In the genomic region with DNA sequence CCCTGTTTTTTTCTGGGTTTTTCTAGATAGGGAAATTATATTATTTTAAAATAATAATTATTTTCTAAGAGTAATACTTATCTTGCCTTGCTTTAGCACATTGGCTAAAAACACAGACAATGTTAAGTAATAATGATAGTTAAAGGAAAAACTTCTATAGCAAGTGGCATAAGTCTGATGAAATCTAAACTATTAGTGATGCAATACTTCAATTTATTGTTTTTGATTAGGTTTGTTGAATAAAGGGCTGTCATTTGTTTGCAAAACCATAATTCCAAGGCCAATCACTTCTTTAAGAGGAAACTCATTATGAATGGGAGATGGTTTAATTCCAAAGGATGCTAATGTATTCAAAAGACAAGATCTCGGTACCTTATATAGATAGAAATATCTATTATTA, we compare ENCODE assay signal across 8 cellular contexts.
"Had no signal": no experiment of that assay in that cellular context is flagged by ENCODE, and none has a peak within 500 bp of the region (broad histone marks: within the 10 kb centered on the region; RNA-seq: fewer than 3 reads in every experiment).

No MANE protein-coding gene starts in this region.

- ATAC-seq: GM12878 had no signal

- FAIRE-seq: G401.6, GM12878, GM12891, GM12892, GM18507, GM19239 had no signal

- H3K4me3 ChIP-seq: GM12878 had no signal

- DNase-seq: GDM1, GF-D8 had no signal
